21 cellular contexts compared by ENCODE assay signal in the genomic region with DNA sequence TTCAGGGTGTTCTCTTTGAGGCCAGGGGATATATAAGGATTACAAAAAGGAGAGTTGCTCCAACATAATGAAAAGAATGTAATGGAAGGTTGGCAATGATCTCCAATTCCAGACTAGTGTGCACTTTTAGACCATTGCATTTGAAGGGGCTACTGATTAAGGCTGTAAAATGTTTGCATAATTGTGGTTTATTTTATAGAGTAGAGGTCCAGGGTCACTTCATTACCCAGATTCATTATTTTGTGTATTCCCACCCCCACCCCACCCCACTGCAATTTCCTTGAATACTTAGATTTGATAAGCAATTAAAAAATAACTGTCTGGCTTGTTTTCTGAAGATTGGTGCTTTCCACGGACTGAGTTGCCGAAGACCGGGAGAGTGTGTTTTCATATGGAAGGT.
"Had no signal": no experiment of that assay in that cellular context is flagged by ENCODE, and none has a peak within 500 bp of the region (broad histone marks: within the 10 kb centered on the region; RNA-seq: fewer than 3 reads in every experiment).

No MANE protein-coding gene starts in this region.

- H3K27me3 ChIP-seq: brain microvascular endothelial cell, cardiac muscle cell, MG63, Peyer's patch, SJCRH30 had no signal

- H3K36me3 ChIP-seq: brain microvascular endothelial cell, cardiac muscle cell, MG63, Peyer's patch, SJCRH30 had no signal

- H3K9me3 ChIP-seq: MG63, Peyer's patch, SJCRH30, SK-N-SH had no signal

- DNase-seq: activated CD4-positive, alpha-beta T cell treated with anti-CD3 and anti-CD28 coated beads for 4 hours; activated CD8-positive, alpha-beta memory T cell treated with anti-CD3 and anti-CD28 coated beads, Interleukin-2, amount 50 U/mL, for 48 hours; activated CD8-positive, alpha-beta T cell treated with anti-CD3 and anti-CD28 coated beads, Interleukin-2, amount 10 ng/mL, durations not matched to agents 7 days and 5 days; activated T-cell treated with anti-CD3 and anti-CD28 coated beads, Interleukin-2, amount 50 U/mL, for 1 hour; amniotic stem cell; brain microvascular endothelial cell; MG63; MV-4-11; NCI-H1092 treated with DMSO at 0.1 percent for 48 hours; NCI-H1417 treated with DMSO at 0.1 percent for 48 hours; NCI-H1694 treated with DMSO at 0.1 percent for 48 hours; NCI-H2029 treated with DMSO at 0.1 percent for 48 hours; NCI-H524; Peyer's patch; Right ventricle myocardium superior; SJCRH30; SK-N-SH; T-helper 1 cell had no signal

- ATAC-seq: activated CD8-positive, alpha-beta T cell treated with anti-CD3 and anti-CD28 coated beads, Interleukin-2, amount 10 ng/mL, durations not matched to agents 7 days and 5 days had no signal

- H3K4me3 ChIP-seq: cardiac muscle cell, MG63, Peyer's patch, SJCRH30 had no signal

- H3K9ac ChIP-seq: SK-N-SH had no signal

- H3K27ac ChIP-seq: cardiac muscle cell, Peyer's patch, RWPE1, SJCRH30, VCaP had no signal

- H3K4me2 ChIP-seq: SK-N-SH had no signal
